In the genomic region with DNA sequence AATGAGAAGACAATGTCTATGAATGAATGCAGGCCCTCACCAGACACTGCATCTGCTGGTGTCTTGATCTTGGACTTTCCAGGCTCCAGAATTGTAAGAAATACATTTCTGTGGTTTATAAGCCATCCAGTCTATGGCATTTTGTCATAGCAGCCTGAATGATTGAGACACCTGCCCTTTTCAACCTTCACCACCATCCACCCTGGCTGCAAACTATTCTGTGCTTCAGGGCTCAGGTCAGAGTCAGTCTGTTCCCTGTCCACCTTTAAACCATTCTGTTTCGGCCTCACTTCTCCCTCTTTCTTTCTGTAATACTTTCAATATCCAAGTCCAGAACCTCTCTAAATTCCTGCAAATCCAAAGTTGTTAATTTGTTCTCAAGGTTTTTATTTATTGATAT, we compare ENCODE assay signal across 22 cellular contexts. TPM values are rescaled to one million over a fixed set of nuclear protein-coding genes. Genes with fewer than 3 reads are reported as not detected.
DNase-seq lines count a peak whose midpoint lies in the region; ATAC-seq, FAIRE-seq and TF ChIP-seq lines count a peak whose summit lies in the region.
"Had no signal": no experiment of that assay in that cellular context is flagged by ENCODE, and none has a peak within 500 bp of the region (broad histone marks: within the 10 kb centered on the region; RNA-seq: fewer than 3 reads in every experiment).

No MANE protein-coding gene starts in this region.

- H3K4me1 ChIP-seq in liver (ENCODE audit: control insufficient read depth in 4 of 4, insufficient read depth in 4 of 4, low read length in 3 of 4), result peaks cover 0 to 10% (median 1%) of the 10 kb centered on the region in 4 donors
- H3K4me1 ChIP-seq in HepG2 (ENCODE audit: insufficient read depth, low read length), result peaks cover 14% of the 10 kb centered on the region
- H3K4me1 ChIP-seq in right lobe of liver, result peaks cover 0 to 11% (median 0%) of the 10 kb centered on the region in 4 donors
- H3K4me1 ChIP-seq in neural progenitor cell, result no peaks in the 10 kb centered on the region
- H3K4me1 ChIP-seq: A549; BLaER1 treated with 17β-estradiol and CSF1 and Interleukin-3, amounts not matched to agents 10 nM and 100 nM; Caco-2 had no signal

- H3K9ac ChIP-seq in liver (ENCODE audit: low read depth in 1 of 2, low read length in 2 of 2) (no peak overlapping the region), HepG2 (ENCODE audit: insufficient read depth, low read depth, low read length) (no peak overlapping the region), neural progenitor cell (no peak overlapping the region)
- H3K9ac ChIP-seq: BLaER1 treated with 17β-estradiol and CSF1 and Interleukin-3, amounts not matched to agents 10 nM and 100 nM had no signal

- ATAC-seq in HepG2 (no peak; the same call in 2 of the 3 replicates), right lobe of liver (peak; percentile 26 to 64 (median 46))
- ATAC-seq: A549; CD8-positive, alpha-beta T cell had no signal

- H3K79me2 ChIP-seq in HepG2 (ENCODE audit: insufficient read depth, low read length) (no peaks in the 10 kb centered on the region), neural progenitor cell (ENCODE audit: low read depth) (no peaks in the 10 kb centered on the region)

- no TSS peak for BruUV-seq in HepG2 (replicated peaks; lab: Mats Ljungman, UMichigan)

- CTCF ChIA-PET in HepG2 (lab: Yijun Ruan, JAX; ENCODE audit: low intra/inter-chr PET ratio, low total read pairs), result no interaction called here

- POLR2A ChIA-PET in HepG2 (lab: Yijun Ruan, JAX), result no interaction called here

- DNase-seq in HepG2 (ENCODE audit: low spot score) (no peak), right lobe of liver (peak in 1 of 3 donors; percentile 51), neural progenitor cell (ENCODE audit: low spot score) (no peak), NCI-H2227 treated with DMSO at 0.1 percent for 48 hours (lab: John Stamatoyannopoulos, UW) (no peak), cortex of kidney (lab: John Stamatoyannopoulos, UW) (no peak)
- DNase-seq: AML-193; Caco-2; Calu3; CD4-positive, alpha-beta T cell; CD8-positive, alpha-beta T cell; DMS79 treated with DMSO at 0.1 percent for 48 hours; GF-D8 had no signal

- no peaks in the 10 kb centered on the region for H4K20me1 ChIP-seq in HepG2 (ENCODE audit: insufficient read depth, low read length)
- no peaks in the 10 kb centered on the region for H4K20me1 ChIP-seq in neural progenitor cell (ENCODE audit: low read depth)
- H4K20me1 ChIP-seq: BLaER1 treated with 17β-estradiol and CSF1 and Interleukin-3, amounts not matched to agents 10 nM and 100 nM had no signal

- H3K36me3 Mint-ChIP-seq in neural progenitor cell, result no peaks in the 10 kb centered on the region
- H3K36me3 Mint-ChIP-seq: CD8-positive, alpha-beta T cell had no signal

- H3K4me2 ChIP-seq in HepG2 (ENCODE audit: low read depth, low read length), result no peak overlapping the region
- H3K4me2 ChIP-seq in neural progenitor cell, result peak overlapping the region; percentile 15
- H3K4me2 ChIP-seq: A549; BLaER1 treated with 17β-estradiol and CSF1 and Interleukin-3, amounts not matched to agents 10 nM and 100 nM had no signal

- TF ChIP-seq CTCF in liver (IDR thresholded peaks at IDR 0.05; ENCODE audit: low read depth, low read length, missing input control) (no peak), HepG2 (CRISPR knock-in tag; IDR thresholded peaks at IDR 0.05) (no peak), right lobe of liver (IDR thresholded peaks at IDR 0.05) (no peak), neural progenitor cell (IDR thresholded peaks at IDR 0.05) (no peak)

- no peaks in the 10 kb centered on the region for H3K9me3 Mint-ChIP-seq in neural progenitor cell
- H3K9me3 Mint-ChIP-seq: CD4-positive, alpha-beta T cell; CD8-positive, alpha-beta T cell had no signal

- 37% methylated on average over 1 of the region's 1 CpG for WGBS in liver
- WGBS in HepG2 (ENCODE audit: low lambda C conversion rate), result 42% methylated on average over 1 of the region's 1 CpG
- 35% methylated on average over 1 of the region's 1 CpG for WGBS in right lobe of liver (ENCODE audit: insufficient coverage, low coverage, low lambda C conversion rate, missing lambda C conversion rate)

- H3K4me1 Mint-ChIP-seq in neural progenitor cell, result peaks cover 6% of the 10 kb centered on the region
- H3K4me1 Mint-ChIP-seq: B cell had no signal

- H3F3A ChIP-seq in neural progenitor cell (ENCODE audit: low read depth), result no peaks in the 10 kb centered on the region

- TF ChIP-seq RAD21 in liver (IDR thresholded peaks at IDR 0.05), result no peak
- no peak for TF ChIP-seq RAD21 in HepG2 (CRISPR knock-in tag; IDR thresholded peaks at IDR 0.05)

- H3K27me3 ChIP-seq in liver (ENCODE audit: control insufficient read depth in 4 of 4, insufficient read depth in 4 of 4, low read length in 3 of 4) (no peaks in the 10 kb centered on the region), HepG2 (ENCODE audit: control insufficient read depth in 1 of 2, insufficient read depth in 2 of 2, low read length in 2 of 2) (no peaks in the 10 kb centered on the region), right lobe of liver (no peaks in the 10 kb centered on the region), neural progenitor cell (no peaks in the 10 kb centered on the region)
- H3K27me3 ChIP-seq: BLaER1 treated with 17β-estradiol and CSF1 and Interleukin-3, amounts not matched to agents 10 nM and 100 nM had no signal

- no peaks in the 10 kb centered on the region for H3K9me3 ChIP-seq in liver (ENCODE audit: control insufficient read depth in 4 of 4, low read length in 3 of 4)
- H3K9me3 ChIP-seq in HepG2 (ENCODE audit: low read length), result no peaks in the 10 kb centered on the region
- H3K9me3 ChIP-seq in right lobe of liver, result no peaks in the 10 kb centered on the region
- H3K9me3 ChIP-seq in neural progenitor cell (ENCODE audit: low read depth), result no peaks in the 10 kb centered on the region
- H3K9me3 ChIP-seq: A549; BLaER1 treated with 17β-estradiol and CSF1 and Interleukin-3, amounts not matched to agents 10 nM and 100 nM; Caco-2 had no signal

- in situ Hi-C loops in HepG2 (cut with HindIII; ENCODE audit: extremely low pct_ligation_motif_present, low pct_unique_long_range_greater_than_20kb), result no loop called here

- no peak for TF ChIP-seq EP300 in HepG2 (IDR thresholded peaks at IDR 0.05; ENCODE audit: low read depth in 2 of 2, low read length in 2 of 2)
- no peak for TF ChIP-seq EP300 in HepG2 (CRISPR knock-in tag; IDR thresholded peaks at IDR 0.05; ENCODE audit: borderline replicate concordance)

- no peaks in the 10 kb centered on the region for H3K27me3 Mint-ChIP-seq in neural progenitor cell (ENCODE audit: insufficient read depth, low read depth)

- H2AFZ ChIP-seq in HepG2 (ENCODE audit: low read length), result no peak overlapping the region
- no peak overlapping the region for H2AFZ ChIP-seq in neural progenitor cell (replicated peaks)

- H3K4me3 Mint-ChIP-seq in neural progenitor cell, result no peak overlapping the region
- H3K4me3 Mint-ChIP-seq: B cell; CD4-positive, alpha-beta T cell; CD8-positive, alpha-beta T cell had no signal

- intact Hi-C loops in HepG2 (cut with micrococcal nuclease; ENCODE audit: unreplicated experiment), result no loop called here
- intact Hi-C loops in right lobe of liver (cut with DNase I), result no loop called here

- H3K27ac Mint-ChIP-seq in neural progenitor cell, result no peak overlapping the region
- H3K27ac Mint-ChIP-seq: B cell; CD4-positive, alpha-beta T cell; CD8-positive, alpha-beta T cell had no signal

- FAIRE-seq in HepG2 (lab: Jason Lieb, UNC), result no peak
- FAIRE-seq: A549, D721Med, G401.6, GM12891, GM18507 had no signal

- no peak for TF ChIP-seq POLR2A in HepG2 (IDR thresholded peaks at IDR 0.05; ENCODE audit: insufficient read depth in 1 of 2, low read depth in 2 of 2, low read length in 2 of 2)
- TF ChIP-seq POLR2A in right lobe of liver (IDR thresholded peaks at IDR 0.05), result no peak

- H3K4me3 ChIP-seq in liver (ENCODE audit: low read depth in 1 of 3, low read length in 3 of 3) (no peak overlapping the region), HepG2 (replicated peaks in 1 of 3; ENCODE audit: insufficient read depth in 1 of 3, low read depth in 2 of 3, low read length in 3 of 3) (no peak overlapping the region), right lobe of liver (no peak overlapping the region), neural progenitor cell (no peak overlapping the region)
- H3K4me3 ChIP-seq: A549; BLaER1 treated with 17β-estradiol and CSF1 and Interleukin-3, amounts not matched to agents 10 nM and 100 nM had no signal

- H3K27ac ChIP-seq in liver (ENCODE audit: low read depth in 1 of 2, low read length in 2 of 2), result no peak overlapping the region
- no peak overlapping the region for H3K27ac ChIP-seq in HepG2 (ENCODE audit: extremely low read length, insufficient read depth, low read length)
- H3K27ac ChIP-seq in right lobe of liver, result no peak overlapping the region
- H3K27ac ChIP-seq in neural progenitor cell, result no peak overlapping the region
- H3K27ac ChIP-seq: 22Rv1; A549; BLaER1 treated with 17β-estradiol and CSF1 and Interleukin-3, amounts not matched to agents 10 nM and 100 nM; C4-2B had no signal

- H3K36me3 ChIP-seq in liver (ENCODE audit: control insufficient read depth in 4 of 4, insufficient read depth in 3 of 4, low read depth in 1 of 4, low read length in 3 of 4) (no peaks in the 10 kb centered on the region), HepG2 (replicated peaks in 1 of 2; ENCODE audit: control insufficient read depth in 1 of 2, insufficient read depth in 2 of 2, low read length in 2 of 2) (no peaks in the 10 kb centered on the region), right lobe of liver (no peaks in the 10 kb centered on the region), neural progenitor cell (no peaks in the 10 kb centered on the region)
- H3K36me3 ChIP-seq: BLaER1 treated with 17β-estradiol and CSF1 and Interleukin-3, amounts not matched to agents 10 nM and 100 nM had no signal

RNA-seq across cellular contexts. Expression of a gene that starts 15.9 kb away (rescaled TPM):
- total RNA-seq in liver (10 to 100 TPM; 32.2 to 51.1 TPM), HepG2 (2016; rRNA removed; fragmentation: Illumina TruSeq; extraction: Trizol) (35.0 and 40.9 TPM in 2 replicates), right lobe of liver (10 to 100 TPM; 21.2 to 35.2 (median 27.1) TPM), neural progenitor cell (ENCODE audit: low replicate concordance) (56.1 and 75.5 TPM in 2 replicates)
- polyA plus RNA-seq in liver (10 to 100 TPM in 1 of 2 donors, 1 to 10 TPM in 1; 8.8 to 14.2 TPM), HepG2 (2011; rRNA removed) (20.7 and 21.0 TPM in 2 replicates)
- 185 and 197 TPM in 2 replicates for total RNA-seq in HepG2 (2016; cell fraction: cytosol; rRNA removed; fragmentation: Illumina TruSeq; extraction: Trizol; ENCODE audit: low read depth)
- total RNA-seq in HepG2 (2016; cell fraction: insoluble cytoplasmic fraction; rRNA removed; fragmentation: Illumina TruSeq; extraction: Trizol), result 31.5 and 38.9 TPM in 2 replicates
- total RNA-seq in HepG2 (2016; cell fraction: membrane; rRNA removed; fragmentation: Illumina TruSeq; extraction: Trizol), result 96.5 and 112 TPM in 2 replicates
- 61.2 and 62.8 TPM in 2 replicates for total RNA-seq in HepG2 (2016; cell fraction: nucleus; rRNA removed; fragmentation: Illumina TruSeq; extraction: Trizol)
- polyA plus RNA-seq in HepG2 (2011; cell fraction: cytosol; rRNA removed), result 10.2 and 14.3 TPM in 2 replicates
- 27.6 and 31.2 TPM in 2 replicates for polyA plus RNA-seq in HepG2 (2011; cell fraction: nucleus; rRNA removed)
- polyA plus RNA-seq in HepG2 (2012), result 19.2 and 19.7 TPM in 2 replicates
- polyA plus RNA-seq in HepG2 (2016; cell fraction: cytosol; fragmentation: Illumina TruSeq; extraction: Trizol; ENCODE audit: low read depth), result 0.78 and 1.0 TPM in 2 replicates
- polyA plus RNA-seq in HepG2 (2016; cell fraction: insoluble cytoplasmic fraction; fragmentation: Illumina TruSeq; extraction: Trizol; ENCODE audit: low read depth), result 27.4 and 28.3 TPM in 2 replicates
- polyA plus RNA-seq in HepG2 (2016; cell fraction: membrane; fragmentation: Illumina TruSeq; extraction: Trizol; ENCODE audit: low read depth), result 2.9 and 3.7 TPM in 2 replicates
- 48.0 and 54.1 TPM in 2 replicates for polyA plus RNA-seq in HepG2 (2016; cell fraction: nucleus; fragmentation: Illumina TruSeq; extraction: Trizol; ENCODE audit: insufficient read depth, low read depth)
- polyA minus RNA-seq in HepG2 (2011; rRNA and poly(A)+ RNA removed; ENCODE audit: low replicate concordance), result 30.6 and 45.8 TPM in 2 replicates
- 21.5 and 22.7 TPM in 2 replicates for polyA minus RNA-seq in HepG2 (2011; cell fraction: cytosol; rRNA and poly(A)+ RNA removed)
- 124 and 129 TPM in 2 replicates for polyA minus RNA-seq in HepG2 (2011; cell fraction: nucleus; rRNA and poly(A)+ RNA removed)
